Comparison of ENCODE assay signal across 3 cellular contexts in genomic region chr1:197801111-197801482, GRCh38.
A peak's percentile ranks its signal among the peaks of the same experiment; 100 is the strongest.
TF ChIP-seq lines count a peak whose summit lies in the region.

No MANE protein-coding gene starts in this region.

TF ChIP-seq in IMR-90, 13 proteins besides CTCF, POLR2A, EP300 and RAD21:
- TF ChIP-seq CHD1 (IDR thresholded peaks at IDR 0.05; ENCODE audit: low read depth, low read length) (no peak), MXI1 (IDR thresholded peaks at IDR 0.05; ENCODE audit: borderline replicate concordance, low read depth, low read length) (no peak), FOS (IDR thresholded peaks at IDR 0.05; ENCODE audit: low read depth, low read length) (no peak), BHLHE40 (IDR thresholded peaks at IDR 0.05; ENCODE audit: low read depth, low read length) (no peak), CEBPB (IDR thresholded peaks at IDR 0.05; ENCODE audit: low read depth, low read length) (no peak), USF2 (IDR thresholded peaks at IDR 0.05; ENCODE audit: low read depth, low read length) (no peak), MAZ (IDR thresholded peaks at IDR 0.05; ENCODE audit: borderline replicate concordance, low read depth, low read length) (no peak), MAFK (IDR thresholded peaks at IDR 0.05; ENCODE audit: low read depth, low read length) (no peak)
TF ChIP-seq in IMR-90: peak in this region for 0.

TF ChIP-seq in K562, 482 proteins besides CTCF, POLR2A, EP300 and RAD21:
- TF ChIP-seq CHD4 (IDR thresholded peaks at IDR 0.05; ENCODE audit: insufficient read depth, insufficient replicate concordance, low read depth, low read length, poor library complexity, severe bottlenecking) (no peak), USF1 (CRISPR knock-in tag; IDR thresholded peaks at IDR 0.05) (0 out of 2 replicates have a peak, but pooled peaks have one; percentile 5)

TF ChIP-seq in HepG2, 621 proteins besides CTCF, POLR2A, EP300 and RAD21:
- TF ChIP-seq ZFAT (CRISPR knock-in tag; conservative IDR thresholded peaks at IDR 0.05) = no peak
- TF ChIP-seq TMF1 (CRISPR knock-in tag; IDR thresholded peaks at IDR 0.05; ENCODE audit: low read depth) = no peak
- no peak for TF ChIP-seq ZNF138 (CRISPR knock-in tag; IDR thresholded peaks at IDR 0.05; ENCODE audit: low read depth)
- no peak for TF ChIP-seq ATF1 (CRISPR knock-in tag; IDR thresholded peaks at IDR 0.05)
- no peak for TF ChIP-seq ZNF335 (CRISPR knock-in tag; IDR thresholded peaks at IDR 0.05)
- TF ChIP-seq PLSCR1 (CRISPR knock-in tag; IDR thresholded peaks at IDR 0.05; ENCODE audit: borderline replicate concordance) = no peak
- TF ChIP-seq ZNF704 (CRISPR knock-in tag; IDR thresholded peaks at IDR 0.05; ENCODE audit: borderline replicate concordance) = no peak
- no peak for TF ChIP-seq ZSCAN12 (CRISPR knock-in tag; IDR thresholded peaks at IDR 0.05)
- no peak for TF ChIP-seq ZBTB1 (CRISPR knock-in tag; IDR thresholded peaks at IDR 0.05; ENCODE audit: borderline replicate concordance)
